ENCODE assay signal across 9 cellular contexts in the genomic region with DNA sequence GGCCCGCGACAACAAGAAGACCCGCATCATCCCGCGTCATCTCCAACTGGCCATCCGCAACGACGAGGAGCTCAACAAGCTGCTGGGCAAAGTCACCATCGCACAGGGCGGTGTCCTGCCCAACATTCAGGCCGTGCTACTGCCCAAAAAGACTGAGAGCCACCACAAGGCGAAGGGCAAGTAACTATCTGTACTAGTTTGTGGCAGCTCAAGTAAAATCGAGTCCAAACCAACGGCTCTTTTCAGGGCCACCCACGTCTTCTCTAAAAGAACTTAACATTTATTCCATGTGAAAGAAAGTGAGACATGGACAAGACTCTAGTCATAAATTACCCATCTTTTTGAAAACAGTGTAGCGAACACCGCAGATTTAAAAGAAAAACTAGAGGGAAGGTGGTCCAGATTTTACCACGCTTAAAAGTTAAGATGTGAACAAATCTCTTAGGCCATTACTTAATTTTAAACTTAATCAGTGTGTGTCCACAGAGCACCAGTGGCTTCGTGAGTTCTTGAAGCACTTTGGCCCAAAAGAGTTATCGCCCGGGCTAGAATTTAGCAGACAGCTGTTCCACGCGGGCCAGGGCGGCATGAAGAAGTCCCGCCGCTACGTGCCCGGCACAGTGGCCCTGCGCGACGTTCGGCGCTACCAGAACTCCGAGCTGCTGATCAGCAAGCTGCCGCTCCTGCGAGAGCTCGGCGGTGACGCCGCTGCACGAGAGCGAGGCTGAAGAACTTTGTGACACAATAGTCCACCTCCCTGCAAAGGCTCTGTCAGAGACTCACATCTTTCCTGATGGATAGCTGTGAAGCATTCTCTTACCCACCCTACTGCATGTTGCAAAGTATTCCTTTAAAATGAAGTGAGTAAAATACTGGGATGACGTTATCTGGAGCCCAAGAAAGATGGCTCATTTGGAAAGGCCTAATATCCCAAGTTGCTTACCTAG.
DNase-seq lines count a peak whose midpoint lies in the region; TF ChIP-seq lines count a peak whose summit lies in the region.
"Had no signal": no experiment of that assay in that cellular context is flagged by ENCODE, and none has a peak within 500 bp of the region (broad histone marks: within the 10 kb centered on the region; RNA-seq: fewer than 3 reads in every experiment).

No MANE protein-coding gene starts in this region.

- POLR2A ChIA-PET in HEK293 (lab: Yijun Ruan, JAX) = interaction anchor here (0.6 to 6.4 kb wide), 20 partner anchors 12 to 1102 kb away, joined by 3 to 338 read pairs (median 5); a partner anchor contains a TSS
- POLR2A ChIA-PET in activated CD4-positive, alpha-beta memory T cell treated with anti-CD3 and anti-CD28 coated beads for 36 hours (lab: Charles Lee) = interaction anchor here (0.5 to 6.1 kb wide), 35 partner anchors 12 to 1107 kb away, joined by 3 to 375 read pairs (median 5); partner anchors contain the start of gene BTN3A3

- H3K27ac ChIP-seq in HEK293 (ENCODE audit: extremely low read depth, low read depth, low read length) (peak overlapping the region; percentile 37), endodermal cell (ENCODE audit: low read depth, low read length) (peak overlapping the region; percentile 89), suprapubic skin (peak overlapping the region; percentile 87)

- no peak overlapping the region for H3K4me3 Mint-ChIP-seq in activated CD4-positive, alpha-beta memory T cell treated with anti-CD3 and anti-CD28 coated beads for 36 hours
- H3K4me3 Mint-ChIP-seq in endodermal cell = no peak overlapping the region
- H3K4me3 Mint-ChIP-seq: activated naive CD8-positive, alpha-beta T cell had no signal

- no peaks in the 10 kb centered on the region for H3K9me3 Mint-ChIP-seq in activated CD4-positive, alpha-beta memory T cell treated with anti-CD3 and anti-CD28 coated beads for 36 hours
- H3K9me3 Mint-ChIP-seq in endodermal cell = no peaks in the 10 kb centered on the region

- H3K9me3 ChIP-seq in HEK293 (ENCODE audit: control insufficient read depth, insufficient read depth, low read depth, low read length) = no peaks in the 10 kb centered on the region
- H3K9me3 ChIP-seq in endodermal cell (ENCODE audit: control insufficient read depth, low read length) = no peaks in the 10 kb centered on the region
- H3K9me3 ChIP-seq in mucosa of stomach (ENCODE audit: control insufficient read depth, low read length) = no peaks in the 10 kb centered on the region
- no peaks in the 10 kb centered on the region for H3K9me3 ChIP-seq in suprapubic skin

- H3K27me3 ChIP-seq in endodermal cell (ENCODE audit: control insufficient read depth, insufficient read depth, low read length, poor library complexity, severe bottlenecking) = no peaks in the 10 kb centered on the region
- H3K27me3 ChIP-seq in mucosa of stomach (ENCODE audit: control insufficient read depth, insufficient read depth, low read length) = no peaks in the 10 kb centered on the region
- H3K27me3 ChIP-seq in suprapubic skin = no peaks in the 10 kb centered on the region

- peak overlapping the region; percentile 95 for H3K9ac ChIP-seq in endodermal cell (ENCODE audit: extremely low read depth, low read length, poor library complexity, severe bottlenecking)
- peak overlapping the region; percentile 70 for H3K9ac ChIP-seq in mucosa of stomach (ENCODE audit: low read length)

- TF ChIP-seq CTCF in HEK293 (tag by site-specific recombination; IDR thresholded peaks at IDR 0.05) = no peak
- no peak for TF ChIP-seq CTCF in endodermal cell (conservative IDR thresholded peaks at IDR 0.05)
- no peak for TF ChIP-seq CTCF in suprapubic skin (IDR thresholded peaks at IDR 0.05)

- no peaks in the 10 kb centered on the region for H3K36me3 ChIP-seq in HEK293 (ENCODE audit: control insufficient read depth in 2 of 2, insufficient read depth in 1 of 2, low read length in 2 of 2)
- no peaks in the 10 kb centered on the region for H3K36me3 ChIP-seq in endodermal cell (ENCODE audit: control insufficient read depth, insufficient read depth, low read length)
- no peaks in the 10 kb centered on the region for H3K36me3 ChIP-seq in mucosa of stomach (ENCODE audit: control insufficient read depth, insufficient read depth, low read length)
- no peaks in the 10 kb centered on the region for H3K36me3 ChIP-seq in suprapubic skin

- TF ChIP-seq EP300 in suprapubic skin (IDR thresholded peaks at IDR 0.05) = no peak

- 0 to 1% methylated on average over 31 to 43 of the region's 43 CpGs for WGBS in endodermal cell (ENCODE audit: insufficient coverage in 1 of 2, insufficient read length in 1 of 2), 2 experiments
- 4% methylated on average over 42 of the region's 43 CpGs for WGBS in suprapubic skin

- H3K27me3 Mint-ChIP-seq in activated CD4-positive, alpha-beta memory T cell treated with anti-CD3 and anti-CD28 coated beads for 36 hours = peaks cover 2% of the 10 kb centered on the region
- no peaks in the 10 kb centered on the region for H3K27me3 Mint-ChIP-seq in endodermal cell (ENCODE audit: insufficient read depth)
- H3K27me3 Mint-ChIP-seq: activated naive CD8-positive, alpha-beta T cell had no signal

- H3K4me1 Mint-ChIP-seq in activated CD4-positive, alpha-beta memory T cell treated with anti-CD3 and anti-CD28 coated beads for 36 hours (ENCODE audit: low read depth) = peaks cover 23% of the 10 kb centered on the region
- H3K4me1 Mint-ChIP-seq in endodermal cell = peaks cover 31% of the 10 kb centered on the region

- intact Hi-C loops in activated CD4-positive, alpha-beta memory T cell treated with anti-CD3 and anti-CD28 coated beads for 36 hours (cut with micrococcal nuclease) = loop anchor here (1.0 to 10.0 kb wide), 12 partner anchors 13 to 1761 kb away; a partner anchor contains a TSS

- no peak for TF ChIP-seq POLR2A in suprapubic skin (IDR thresholded peaks at IDR 0.05)

- peaks cover 5% of the 10 kb centered on the region; the same call in 1 of the 2 replicates for H3K4me1 ChIP-seq in HEK293 (ENCODE audit: control insufficient read depth, insufficient read depth, low read length)
- peaks cover 13% of the 10 kb centered on the region for H3K4me1 ChIP-seq in endodermal cell (ENCODE audit: control insufficient read depth, insufficient read depth, low read length)
- peaks cover 15% of the 10 kb centered on the region for H3K4me1 ChIP-seq in mucosa of stomach (ENCODE audit: control insufficient read depth, insufficient read depth, low read length)
- peaks cover 23% of the 10 kb centered on the region for H3K4me1 ChIP-seq in suprapubic skin

- CTCF ChIA-PET in HEK293 (lab: Yijun Ruan, JAX) = interaction anchor here (1.6 to 2.1 kb wide), 2 partner anchors 12 to 14 kb away, joined by 4 to 9 read pairs; a partner anchor contains a TSS
- CTCF ChIA-PET in activated CD4-positive, alpha-beta memory T cell treated with anti-CD3 and anti-CD28 coated beads for 36 hours (lab: Charles Lee) = interaction anchor here (1.6 kb wide), 2 partner anchors 11 to 28 kb away, joined by 4 to 10 read pairs; no protein-coding TSS in a partner anchor

- H3K27ac Mint-ChIP-seq in activated CD4-positive, alpha-beta memory T cell treated with anti-CD3 and anti-CD28 coated beads for 36 hours = no peak overlapping the region
- H3K27ac Mint-ChIP-seq in endodermal cell = no peak overlapping the region
- H3K27ac Mint-ChIP-seq: activated naive CD8-positive, alpha-beta T cell had no signal

- peak; percentile 32 for DNase-seq in DMS153 treated with DMSO at 0.1 percent for 48 hours (lab: John Stamatoyannopoulos, UW; ENCODE audit: unreplicated experiment)
- peak; percentile 58 for DNase-seq in NCI-H774 (lab: John Stamatoyannopoulos, UW)
- DNase-seq in activated CD4-positive, alpha-beta memory T cell treated with anti-CD3 and anti-CD28 coated beads for 36 hours = peak; percentile 88
- peak; percentile 88 for DNase-seq in endodermal cell
- DNase-seq in suprapubic skin (ENCODE audit: low spot score in 2 of 2) = peak in 1 of 2 donors; percentile 75
- DNase-seq in cortex of kidney (lab: John Stamatoyannopoulos, UW) = no peak

- H3K4me3 ChIP-seq in HEK293 (ENCODE audit: low read depth, low read length) (peak overlapping the region; percentile 71), endodermal cell (ENCODE audit: low read length) (peak overlapping the region; percentile 94), mucosa of stomach (ENCODE audit: low read length) (peak overlapping the region; percentile 68), suprapubic skin (peak overlapping the region; percentile 65)

- H3K36me3 Mint-ChIP-seq in activated CD4-positive, alpha-beta memory T cell treated with anti-CD3 and anti-CD28 coated beads for 36 hours = peaks cover 3% of the 10 kb centered on the region
- H3K36me3 Mint-ChIP-seq in endodermal cell (ENCODE audit: low read depth) = no peaks in the 10 kb centered on the region
- H3K36me3 Mint-ChIP-seq: activated naive CD8-positive, alpha-beta T cell had no signal

TF ChIP-seq in HEK293, 187 proteins besides CTCF, POLR2A, EP300 and RAD21 (continues in another document):
- TF ChIP-seq ZNF211 (tag by site-specific recombination; IDR thresholded peaks at IDR 0.05; ENCODE audit: low read depth) (no peak), KLF9 (tag by site-specific recombination; IDR thresholded peaks at IDR 0.05; ENCODE audit: low read depth) (no peak), ATF2 (tag by site-specific recombination; IDR thresholded peaks at IDR 0.05; ENCODE audit: low read depth) (peak; percentile 49), ZNF549 (tag by site-specific recombination; IDR thresholded peaks at IDR 0.05) (no peak), ZNF112 (tag by site-specific recombination; IDR thresholded peaks at IDR 0.05) (no peak), ZNF529 (tag by site-specific recombination; IDR thresholded peaks at IDR 0.05; ENCODE audit: insufficient replicate concordance) (no peak), ZNF335 (tag by site-specific recombination; conservative IDR thresholded peaks at IDR 0.05) (no peak; the same call in 1 of the 2 replicates)

Comparison
In these comparisons a context has a peak if more than half of its experiments do, and no peak if none do; other contexts are left out.
1. H3K27ac ChIP-seq: peak in every context shown above with its lines; median percentile 89 in endodermal cell; 87 in suprapubic skin; 37 in HEK293.